ENCODE assay signal across 19 cellular contexts in genomic region chr3:114739627-114740026, GRCh38.
"Had no signal": no experiment of that assay in that cellular context is flagged by ENCODE, and none has a peak within 500 bp of the region (broad histone marks: within the 10 kb centered on the region; RNA-seq: fewer than 3 reads in every experiment).

No MANE protein-coding gene starts in this region.

- H3K36me3 ChIP-seq: neural progenitor cell, vagina had no signal

- H3K9me3 ChIP-seq: suprapubic skin, vagina had no signal

- H3K27ac ChIP-seq: dorsolateral prefrontal cortex, neural progenitor cell, parathyroid adenoma, suprapubic skin, vagina had no signal

- DNase-seq: dorsolateral prefrontal cortex; effector CD4-positive, alpha-beta T cell; hypothalamus; naive thymus-derived CD4-positive, alpha-beta T cell; stimulated activated CD4-positive, alpha-beta T cell treated with anti-CD3 and anti-CD28 coated beads, Interleukin-12 subunit alpha, Interleukin-12 subunit beta, amount 100 ng/mL, for 4 hours; stimulated activated CD4-positive, alpha-beta T cell treated with anti-CD3 and anti-CD28 coated beads, Interleukin-1b, Interleukin-23, amount 100 ng/mL, for 48 hours; stimulated activated CD4-positive, alpha-beta T cell treated with anti-CD3 and anti-CD28 coated beads, Interleukin-4, amount 100 ng/mL, for 1 hour; stimulated activated CD8-positive, alpha-beta memory T cell treated with anti-CD3 and anti-CD28 coated beads, Interleukin-4, amount 100 ng/mL, for 48 hours; stimulated activated naive CD4-positive, alpha-beta T cell; stimulated activated naive CD8-positive, alpha-beta T cell treated with anti-CD3 and anti-CD28 coated beads, Interleukin-15, amount 100 ng/mL, for 72 hours; trophoblast cell had no signal

- H3K27me3 ChIP-seq: dorsolateral prefrontal cortex, neural progenitor cell, suprapubic skin, vagina had no signal

- H3K79me2 ChIP-seq: parathyroid adenoma had no signal

- H2AFZ ChIP-seq: neural progenitor cell, parathyroid adenoma had no signal

- ATAC-seq: left lobe of liver; naive thymus-derived CD4-positive, alpha-beta T cell; sciatic nerve; stimulated activated naive CD8-positive, alpha-beta T cell treated with anti-CD3 and anti-CD28 coated beads, Interleukin-15, amount 100 ng/mL, for 72 hours had no signal

- H3K4me3 ChIP-seq: dorsolateral prefrontal cortex, lung, neural progenitor cell, smooth muscle cell, suprapubic skin, vagina had no signal

- H3K4me1 ChIP-seq: neural progenitor cell, parathyroid adenoma had no signal

- H3K9ac ChIP-seq: neural progenitor cell, parathyroid adenoma had no signal

- H3K4me2 ChIP-seq: neural progenitor cell, smooth muscle cell had no signal
